ENCODE assay signal across 7 cellular contexts in the genomic region with DNA sequence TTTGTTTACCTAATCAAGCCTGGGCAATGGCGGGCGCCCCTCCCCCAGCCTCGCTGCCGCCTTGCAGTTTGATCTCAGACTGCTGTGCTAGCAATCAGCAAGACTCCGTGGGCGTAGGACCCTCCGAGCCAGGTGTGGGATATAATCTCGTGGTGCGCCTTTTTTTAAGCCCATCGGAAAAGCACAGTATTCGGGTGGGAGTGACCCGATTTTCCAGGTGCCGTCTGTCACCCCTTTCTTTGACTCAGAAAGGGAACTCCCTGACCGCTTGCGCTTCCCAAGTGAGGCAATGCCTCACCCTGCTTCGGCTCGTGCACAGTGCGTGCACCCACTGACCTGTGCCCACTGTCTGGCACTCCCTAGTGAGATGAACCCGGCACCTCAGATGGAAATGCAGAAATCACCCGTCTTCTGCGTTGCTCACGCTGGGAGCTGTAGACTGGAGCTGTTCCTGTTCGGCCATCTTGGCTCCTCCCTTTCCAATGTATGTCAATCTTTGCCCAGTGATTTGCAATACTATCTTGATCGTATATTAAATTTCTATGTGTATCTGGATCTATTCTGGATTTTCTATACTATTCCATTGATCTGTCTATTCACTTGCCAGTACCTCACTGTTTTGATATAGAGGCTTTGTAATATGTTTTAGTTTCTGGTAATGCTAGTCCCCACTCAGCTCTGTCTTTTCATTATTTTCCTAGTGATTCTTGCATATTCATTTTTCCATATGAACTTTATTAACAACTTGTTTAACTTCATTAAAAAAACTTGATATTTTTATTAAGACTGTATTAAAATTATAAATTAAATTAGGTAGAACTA. TPM values are rescaled to one million over a fixed set of nuclear protein-coding genes. Genes with fewer than 3 reads are reported as not detected.
DNase-seq lines count a peak whose midpoint lies in the region; ATAC-seq, FAIRE-seq and TF ChIP-seq lines count a peak whose summit lies in the region.
"Not testable (repeated sequence)": the region's sequence is repeated elsewhere in the genome, so short reads cannot be mapped to it uniquely, and the experiment has no call there.

No MANE protein-coding gene starts in this region.

- TF ChIP-seq CTCF in Caco-2 (IDR thresholded peaks at IDR 0.05; ENCODE audit: insufficient read depth in 1 of 2, low read depth in 1 of 2, low read length in 1 of 2, severe bottlenecking in 1 of 2, unreplicated experiment in 1 of 2); PC-9 (conservative IDR thresholded peaks at IDR 0.05); WTC11 (IDR thresholded peaks at IDR 0.05); glutamatergic neuron (IDR thresholded peaks at IDR 0.05; ENCODE audit: partially characterized antibody, unreplicated experiment): not testable (repeated sequence)

- H3K4me3 Mint-ChIP-seq in Caco-2 (ENCODE audit: unreplicated experiment) (peak overlapping the region; percentile 73), WTC11 (peak overlapping the region; percentile 67)
- not testable (repeated sequence) for H3K4me3 Mint-ChIP-seq in glutamatergic neuron (ENCODE audit: unreplicated experiment)

- not testable (repeated sequence) for H3K27me3 ChIP-seq in Caco-2 (replicated peaks; ENCODE audit: control insufficient read depth, insufficient read depth, low read length); HUES48 (ENCODE audit: control insufficient read depth, insufficient read depth, low read length); PC-9 (ENCODE audit: insufficient read depth, low read depth)

- not testable (repeated sequence) for H3K36me3 Mint-ChIP-seq in Caco-2 (ENCODE audit: insufficient read depth, unreplicated experiment); WTC11; glutamatergic neuron (ENCODE audit: unreplicated experiment)

- not testable (repeated sequence) for H3K4me2 ChIP-seq in PC-9

- H4K20me1 ChIP-seq in PC-9 (ENCODE audit: insufficient read depth), result not testable (repeated sequence)

- not testable (repeated sequence) for H3K4me1 ChIP-seq in Caco-2; HUES48 (ENCODE audit: control insufficient read depth, insufficient read depth, low read length); PC-9 (replicated peaks; ENCODE audit: insufficient read depth)

- CTCF ChIA-PET in Caco-2 (lab: Charles Lee); PC-9 (lab: Charles Lee); WTC11 (lab: Charles Lee): not testable (repeated sequence)

- not testable (repeated sequence) for BruUV-seq in Caco-2 (replicated peaks; lab: Mats Ljungman, UMichigan); PC-9 (replicated peaks; lab: Mats Ljungman, UMichigan)

- FAIRE-seq in G401.6 (lab: Jason Lieb, UNC), result peak; percentile 37

- not testable (repeated sequence) for H3K27ac ChIP-seq in HUES48 (ENCODE audit: low read depth, low read length); PC-9

- peak overlapping the region; percentile 61 for H3K27ac Mint-ChIP-seq in Caco-2 (ENCODE audit: unreplicated experiment)
- peak overlapping the region; percentile 83 for H3K27ac Mint-ChIP-seq in WTC11
- peak overlapping the region; percentile 38 for H3K27ac Mint-ChIP-seq in glutamatergic neuron (ENCODE audit: unreplicated experiment)

- intact Hi-C loops in Caco-2 (cut with micrococcal nuclease; ENCODE audit: unreplicated experiment); PC-9 (cut with micrococcal nuclease; ENCODE audit: unreplicated experiment): not testable (repeated sequence)

- not testable (repeated sequence) for H3F3A ChIP-seq in PC-9 (ENCODE audit: insufficient read depth, low read depth)

- H3K4me3 ChIP-seq in Caco-2 (ENCODE audit: low read depth, low read length), result not testable (repeated sequence)
- H3K4me3 ChIP-seq in HUES48 (ENCODE audit: low read depth, low read length), result peak overlapping the region; percentile 21; the same call in 1 of the 2 replicates
- peak overlapping the region; percentile 25; the same call in 1 of the 2 replicates for H3K4me3 ChIP-seq in PC-9

- not testable (repeated sequence) for DNase-seq in Caco-2; WTC11 (ENCODE audit: low spot score); glutamatergic neuron
- peak; percentile 54 for DNase-seq in NCI-H2171 treated with DMSO at 0.1 percent for 48 hours (lab: John Stamatoyannopoulos, UW)
- peak in 1 of 2 experiments; percentile 22 for DNase-seq in PC-9

- ATAC-seq in WTC11, result not testable (repeated sequence)

- H3K4me1 Mint-ChIP-seq in Caco-2 (ENCODE audit: low read depth, unreplicated experiment); WTC11; glutamatergic neuron (ENCODE audit: low read depth, unreplicated experiment): not testable (repeated sequence)

- not testable (repeated sequence) for H3K79me2 ChIP-seq in PC-9 (ENCODE audit: low read depth)

- not testable (repeated sequence) for H3K9me3 ChIP-seq in Caco-2; HUES48 (ENCODE audit: control insufficient read depth, insufficient read depth, low read length); PC-9 (ENCODE audit: insufficient read depth, low read depth)

- H3K9me3 Mint-ChIP-seq in Caco-2 (ENCODE audit: unreplicated experiment); WTC11; glutamatergic neuron (ENCODE audit: unreplicated experiment): not testable (repeated sequence)

- not testable (repeated sequence) for H3K9ac ChIP-seq in HUES48 (ENCODE audit: low read depth, low read length)

- H3K9me2 ChIP-seq in PC-9 (ENCODE audit: insufficient read depth), result not testable (repeated sequence)

- H3K27me3 Mint-ChIP-seq in Caco-2 (ENCODE audit: insufficient read depth, unreplicated experiment); WTC11 (ENCODE audit: low read depth); glutamatergic neuron (ENCODE audit: unreplicated experiment): not testable (repeated sequence)

- not testable (repeated sequence) for H3K36me3 ChIP-seq in Caco-2 (ENCODE audit: control insufficient read depth, insufficient read depth, low read length); HUES48 (ENCODE audit: control insufficient read depth, insufficient read depth, low read length); PC-9 (ENCODE audit: low read depth)

- POLR2A ChIA-PET in Caco-2 (lab: Charles Lee), result interaction anchor here (1.4 kb wide), 1 partner anchor 15 kb away, joined by 5 read pairs; a partner anchor contains a TSS
- POLR2A ChIA-PET in PC-9 (lab: Charles Lee; ENCODE audit: unreplicated experiment), result interaction anchor here (0.5 to 0.8 kb wide), 3 partner anchors 9 to 31 kb away, joined by 3 to 7 read pairs (median 6); no protein-coding TSS in a partner anchor
- POLR2A ChIA-PET in WTC11 (lab: Charles Lee), result interaction anchor here (2.5 kb wide), 1 partner anchor 15 kb away, joined by 8 read pairs; a partner anchor contains a TSS

- not testable (repeated sequence) for H2AFZ ChIP-seq in PC-9

RNA-seq across cellular contexts. Expression of a gene that starts 14.3 kb away (rescaled TPM):
- total RNA-seq in Caco-2 (2022) (31.1 and 37.7 TPM in 2 replicates), PC-9 (2021) (57.3 and 60.3 TPM in 2 replicates), WTC11 (2021) (120 to 169 TPM (median 125 TPM) in 3 replicates), glutamatergic neuron (ENCODE audit: unreplicated experiment) (10.8 TPM)

RNA-seq across cellular contexts. Expression of a gene that starts 24.1 kb away (rescaled TPM):
- total RNA-seq in Caco-2 (2022) (16.1 and 16.6 TPM in 2 replicates), PC-9 (2021) (12.4 and 19.8 TPM in 2 replicates), WTC11 (2021) (7.6 to 8.6 TPM (median 7.7 TPM) in 3 replicates), glutamatergic neuron (ENCODE audit: unreplicated experiment) (10.2 TPM)
